ENCODE assay signal across 34 cellular contexts in genomic region chr14:94015223-94015622, GRCh38. TPM values are rescaled to one million over a fixed set of nuclear protein-coding genes. Genes with fewer than 3 reads are reported as not detected.
"Had no signal": no experiment of that assay in that cellular context is flagged by ENCODE, and none has a peak within 500 bp of the region (broad histone marks: within the 10 kb centered on the region; RNA-seq: fewer than 3 reads in every experiment).

No MANE protein-coding gene starts in this region.

- H3K4me1 ChIP-seq: left ventricle myocardium inferior, sigmoid colon, upper lobe of left lung had no signal

- H3K36me3 Mint-ChIP-seq: activated CD4-positive, alpha-beta memory T cell treated with anti-CD3 and anti-CD28 coated beads for 36 hours; activated naive CD8-positive, alpha-beta T cell treated with anti-CD3 and anti-CD28 coated beads, Interleukin-2, amount 10 ng/mL, durations not matched to agents 7 days and 5 days; stimulated activated effector memory CD8-positive, alpha-beta T cell treated with anti-CD3 and anti-CD28 coated beads, Interleukin-12 subunit alpha, Interleukin-12 subunit beta, amount 100 ng/mL, for 72 hours had no signal

- H3K36me3 ChIP-seq: gastrocnemius medialis, left ventricle myocardium inferior, sigmoid colon, thoracic aorta, upper lobe of left lung had no signal

- H3K4me3 ChIP-seq: gastrocnemius medialis, left ventricle myocardium inferior, lung, sigmoid colon, thoracic aorta, upper lobe of left lung had no signal

- H3K27me3 ChIP-seq: gastrocnemius medialis, sigmoid colon, upper lobe of left lung had no signal

- DNase-seq: activated CD4-positive, alpha-beta memory T cell treated with anti-CD3 and anti-CD28 coated beads for 36 hours; activated CD4-positive, alpha-beta T cell treated with anti-CD3 and anti-CD28 coated beads, Interleukin-2, amount 10 ng/mL, durations not matched to agents 24 days and 14 days; activated CD4-positive, CD25-positive, alpha-beta regulatory T cell treated with anti-CD3 and anti-CD28 coated beads, Interleukin-2, amount 50 U/mL, for 72 hours; activated CD8-positive, alpha-beta memory T cell treated with anti-CD3 and anti-CD28 coated beads, Interleukin-2, amount 50 U/mL, for 4 hours; activated effector memory CD4-positive, alpha-beta T cell treated with anti-CD3 and anti-CD28 coated beads, Interleukin-2, amount 50 U/mL, for 16 hours; activated naive CD4-positive, alpha-beta T cell treated with anti-CD3 and anti-CD28 coated beads, Interleukin-2, amount 10 ng/mL, durations not matched to agents 7 days and 5 days; activated naive CD8-positive, alpha-beta T cell treated with anti-CD3 and anti-CD28 coated beads, Interleukin-2, amount 10 ng/mL, durations not matched to agents 7 days and 5 days; activated T-cell treated with anti-CD3 and anti-CD28 coated beads, Interleukin-2, amount 50 U/mL, for 1 hour; caudate nucleus; gastrocnemius medialis; glutamatergic neuron; left ventricle myocardium inferior; mesendoderm; sigmoid colon; small intestine; stimulated activated CD4-positive, alpha-beta T cell treated with anti-CD3 and anti-CD28 coated beads, Interleukin-4, amount 100 ng/mL, for 24 hours; T-helper 2 cell; upper lobe of left lung had no signal

- H3K27ac ChIP-seq: epithelial cell of prostate, gastrocnemius medialis, left ventricle myocardium inferior, sigmoid colon, thoracic aorta, upper lobe of left lung had no signal

- ATAC-seq: gastrocnemius medialis; stimulated activated effector memory CD8-positive, alpha-beta T cell treated with anti-CD3 and anti-CD28 coated beads, Interleukin-12 subunit alpha, Interleukin-12 subunit beta, amount 100 ng/mL, for 72 hours had no signal

- H3K4me3 Mint-ChIP-seq: activated CD4-positive, alpha-beta memory T cell treated with anti-CD3 and anti-CD28 coated beads for 36 hours; activated CD4-positive, alpha-beta T cell treated with anti-CD3 and anti-CD28 coated beads, Interleukin-2, amount 10 ng/mL, durations not matched to agents 24 days and 14 days; activated naive CD4-positive, alpha-beta T cell treated with anti-CD3 and anti-CD28 coated beads, Interleukin-2, amount 10 ng/mL, durations not matched to agents 7 days and 5 days; activated naive CD8-positive, alpha-beta T cell treated with anti-CD3 and anti-CD28 coated beads, Interleukin-2, amount 10 ng/mL, durations not matched to agents 7 days and 5 days; activated T-helper 1 cell treated with anti-CD3 and anti-CD28 coated beads, Interleukin-12 subunit alpha, Interleukin-12 subunit beta, Interleukin-2, Interleukin-4 antibody, amounts not matched to agents 30 ng/mL and 10 ng/mL and 1 ng/mL, durations not matched to agents 14 hours and 24 hours and 36 hours; dendritic cell treated with granulocyte-macrophage colony-stimulating factor and Interleukin-4, amounts not matched to agents 40 ng/mL and 50 ng/mL, for 4 days; nephron; stimulated activated effector memory CD8-positive, alpha-beta T cell treated with anti-CD3 and anti-CD28 coated beads, Interleukin-12 subunit alpha, Interleukin-12 subunit beta, amount 100 ng/mL, for 72 hours; stimulated activated naive CD8-positive, alpha-beta T cell treated with anti-CD3 and anti-CD28 coated beads, Interleukin-15, Interleukin-2, amounts not matched to agents 100 ng/mL and 50 ng/mL, for 24 hours had no signal

- H3K27ac Mint-ChIP-seq: activated CD4-positive, alpha-beta memory T cell treated with anti-CD3 and anti-CD28 coated beads for 36 hours; activated CD4-positive, alpha-beta T cell treated with anti-CD3 and anti-CD28 coated beads, Interleukin-2, amount 10 ng/mL, durations not matched to agents 24 days and 14 days; activated naive CD4-positive, alpha-beta T cell treated with anti-CD3 and anti-CD28 coated beads, Interleukin-2, amount 10 ng/mL, durations not matched to agents 7 days and 5 days; activated naive CD8-positive, alpha-beta T cell treated with anti-CD3 and anti-CD28 coated beads, Interleukin-2, amount 10 ng/mL, durations not matched to agents 7 days and 5 days; activated T-helper 1 cell treated with anti-CD3 and anti-CD28 coated beads, Interleukin-12 subunit alpha, Interleukin-12 subunit beta, Interleukin-2, Interleukin-4 antibody, amounts not matched to agents 30 ng/mL and 10 ng/mL and 1 ng/mL, durations not matched to agents 14 hours and 24 hours and 36 hours; dendritic cell treated with granulocyte-macrophage colony-stimulating factor and Interleukin-4, amounts not matched to agents 40 ng/mL and 50 ng/mL, for 4 days; nephron; progenitor cell of endocrine pancreas; stimulated activated effector memory CD8-positive, alpha-beta T cell treated with anti-CD3 and anti-CD28 coated beads, Interleukin-12 subunit alpha, Interleukin-12 subunit beta, amount 100 ng/mL, for 72 hours; stimulated activated naive CD8-positive, alpha-beta T cell treated with anti-CD3 and anti-CD28 coated beads, Interleukin-15, Interleukin-2, amounts not matched to agents 100 ng/mL and 50 ng/mL, for 24 hours had no signal

- H3K9me3 Mint-ChIP-seq: activated CD4-positive, alpha-beta memory T cell treated with anti-CD3 and anti-CD28 coated beads for 36 hours; activated CD4-positive, alpha-beta T cell treated with anti-CD3 and anti-CD28 coated beads, Interleukin-2, amount 10 ng/mL, durations not matched to agents 24 days and 14 days; activated naive CD4-positive, alpha-beta T cell treated with anti-CD3 and anti-CD28 coated beads, Interleukin-2, amount 10 ng/mL, durations not matched to agents 7 days and 5 days; activated naive CD8-positive, alpha-beta T cell treated with anti-CD3 and anti-CD28 coated beads, Interleukin-2, amount 10 ng/mL, durations not matched to agents 7 days and 5 days; activated T-helper 1 cell treated with anti-CD3 and anti-CD28 coated beads, Interleukin-12 subunit alpha, Interleukin-12 subunit beta, Interleukin-2, Interleukin-4 antibody, amounts not matched to agents 30 ng/mL and 10 ng/mL and 1 ng/mL, durations not matched to agents 14 hours and 24 hours and 36 hours; dendritic cell treated with granulocyte-macrophage colony-stimulating factor and Interleukin-4, amounts not matched to agents 40 ng/mL and 50 ng/mL, for 4 days; nephron; stimulated activated effector memory CD8-positive, alpha-beta T cell treated with anti-CD3 and anti-CD28 coated beads, Interleukin-12 subunit alpha, Interleukin-12 subunit beta, amount 100 ng/mL, for 72 hours; stimulated activated naive CD8-positive, alpha-beta T cell treated with anti-CD3 and anti-CD28 coated beads, Interleukin-15, Interleukin-2, amounts not matched to agents 100 ng/mL and 50 ng/mL, for 24 hours had no signal

- H3K27me3 Mint-ChIP-seq: activated CD4-positive, alpha-beta memory T cell treated with anti-CD3 and anti-CD28 coated beads for 36 hours had no signal

- H3K9me3 ChIP-seq: gastrocnemius medialis, left ventricle myocardium inferior, sigmoid colon, thoracic aorta, upper lobe of left lung had no signal

RNA-seq across cellular contexts. Expression of gene CCDC197, which starts 18.1 kb away (rescaled TPM):
- total RNA-seq: activated CD4-positive, alpha-beta T cell treated with anti-CD3 and anti-CD28 coated beads, Interleukin-2, amount 10 ng/mL, durations not matched to agents 24 days and 14 days; activated CD8-positive, alpha-beta memory T cell treated with anti-CD3 and anti-CD28 coated beads for 36 hours; astrocyte; chondrocyte; lung; mononuclear cell; osteocyte; progenitor cell of endocrine pancreas; renal cortical epithelial cell; sigmoid colon; subcutaneous adipose tissue; thoracic aorta; upper lobe of left lung had no signal
- polyA plus RNA-seq: lung, sigmoid colon, small intestine had no signal

RNA-seq across cellular contexts. Expression of gene ASB2, which starts 38.9 kb away (rescaled TPM):
- total RNA-seq: progenitor cell of endocrine pancreas had no signal
